In genomic region chr20:34876161-34877001, GRCh38 we compare ENCODE assay signal across 8 cellular contexts. TPM values are rescaled to one million over a fixed set of nuclear protein-coding genes. Genes with fewer than 3 reads are reported as not detected.
DNase-seq lines count a peak whose midpoint lies in the region; ATAC-seq and TF ChIP-seq lines count a peak whose summit lies in the region.

TSS of gene ACSS2 (plus strand) at chr20:34876612. CDS start at chr20:34876646, 34 bp downstream.

- TF ChIP-seq POLR2A in IMR-90 (IDR thresholded peaks at IDR 0.05; ENCODE audit: low read depth, low read length), result peak; percentile 65; the same call in 1 of the 2 replicates

- DNase-seq in COR-L47 (lab: John Stamatoyannopoulos, UW), result peak; percentile 92
- peak; percentile 97 for DNase-seq in IMR-90
- DNase-seq in OCI-M2 (lab: John Stamatoyannopoulos, UW; ENCODE audit: unreplicated experiment), result peak; percentile 93
- peak; percentile 94 for DNase-seq in activated T-cell treated with anti-CD3 and anti-CD28 coated beads for 48 hours (ENCODE audit: low read depth)
- DNase-seq in epithelial cell of prostate (ENCODE audit: low read depth, low spot score), result peak; percentile 92
- peak; percentile 99 to 100 (median 99) for DNase-seq in mucosa of descending colon
- DNase-seq in stimulated activated CD8-positive, alpha-beta memory T cell treated with anti-CD3 and anti-CD28 coated beads, Interleukin-4, amount 100 ng/mL, for 1 hour (ENCODE audit: low read depth in 2 of 2, low spot score in 1 of 2), result peak; percentile 91 to 94

- BruUV-seq in IMR-90 (replicated peaks; lab: Mats Ljungman, UMichigan), result no TSS peak

- no peak for TF ChIP-seq CTCF in IMR-90 (conservative IDR thresholded peaks at IDR 0.05; ENCODE audit: low read depth, low read length)
- no peak for TF ChIP-seq CTCF in mucosa of descending colon (IDR thresholded peaks at IDR 0.05)

- H3K9ac ChIP-seq in IMR-90 (ENCODE audit: low read depth, low read length), result peak within 1 kb of the TSS; percentile 64

- H3K4me1 ChIP-seq in IMR-90 (ENCODE audit: control insufficient read depth, insufficient read depth, low read length) (peaks cover 14% of the 10 kb centered on the region), mucosa of descending colon (ENCODE audit: low read depth) (peaks cover 37% of the 10 kb centered on the region)

- peak within 1 kb of the TSS; percentile 29; the same call in 1 of the 2 replicates for H2BK20ac ChIP-seq in IMR-90 (ENCODE audit: low read depth, low read length)

- peak within 1 kb of the TSS; percentile 93 for H2AFZ ChIP-seq in IMR-90 (replicated peaks; ENCODE audit: low read length, poor library complexity)

- H3K14ac ChIP-seq in IMR-90 (replicated peaks; ENCODE audit: low read depth, low read length), result peak within 1 kb of the TSS; percentile 92

- H3K9me3 ChIP-seq in IMR-90 (ENCODE audit: control insufficient read depth, insufficient read depth, low read length), result no peaks in the 10 kb centered on the region
- no peaks in the 10 kb centered on the region for H3K9me3 ChIP-seq in mucosa of descending colon

- dilution Hi-C loops in IMR-90 (cut with HindIII; ENCODE audit: low sequenced_read_pairs, unreplicated experiment), result no loop called here

- 0% methylated on average over 29 of the region's 61 CpGs; no CpG with 5 or more reads in 1 of the 2 experiments for WGBS in IMR-90 (ENCODE audit: extremely low coverage in 2 of 2, insufficient read length in 1 of 2), 2 experiments

- H4K20me1 ChIP-seq in IMR-90 (ENCODE audit: insufficient read depth, low read length), result peaks cover 3% of the 10 kb centered on the region; the same call in 1 of the 2 replicates

- in situ Hi-C loops in IMR-90 (cut with MboI; ENCODE audit: low sequenced_read_pairs), result no loop called here

- peak within 1 kb of the TSS; percentile 43 for H3K18ac ChIP-seq in IMR-90 (ENCODE audit: low read depth, low read length)

- peak within 1 kb of the TSS; percentile 50 for H2AK5ac ChIP-seq in IMR-90 (ENCODE audit: low read depth, low read length)

- H3K27ac ChIP-seq in IMR-90 (ENCODE audit: insufficient read depth, low read length) (peak within 1 kb of the TSS; percentile 30), epithelial cell of prostate (peak within 1 kb of the TSS; percentile 66)

- H3K4me2 ChIP-seq in IMR-90 (ENCODE audit: low read depth, low read length), result peak within 1 kb of the TSS; percentile 99

- H3K4me3 ChIP-seq in IMR-90 (ENCODE audit: insufficient read depth, low read depth, low read length), result peak within 1 kb of the TSS; percentile 67
- H3K4me3 ChIP-seq in mucosa of descending colon, result peak within 1 kb of the TSS; percentile 61

- peak within 1 kb of the TSS; percentile 86; the same call in 1 of the 2 replicates for H3K23ac ChIP-seq in IMR-90 (ENCODE audit: low read depth, low read length)

- peak within 1 kb of the TSS; percentile 8 for H4K5ac ChIP-seq in IMR-90 (ENCODE audit: low read depth, low read length)

- POLR2A ChIA-PET in IMR-90 (lab: Charles Lee; ENCODE audit: unreplicated experiment), result interaction anchor here (0.6 kb wide), 2 partner anchors 37 to 61 kb away, joined by 8 read pairs; no protein-coding TSS in a partner anchor

- H4K8ac ChIP-seq in IMR-90 (ENCODE audit: low read depth in 2 of 2, low read length in 2 of 2), result peak within 1 kb of the TSS; percentile 55 to 84

- H3K56ac ChIP-seq in IMR-90 (ENCODE audit: extremely low read depth, insufficient read depth, low read length), result peak within 1 kb of the TSS; percentile 49; the same call in 1 of the 2 replicates

- H3K27me3 ChIP-seq in IMR-90 (ENCODE audit: control insufficient read depth, insufficient read depth, low read length), result no peaks in the 10 kb centered on the region

- H2AK9ac ChIP-seq in IMR-90 (replicated peaks; ENCODE audit: low read depth, low read length, poor library complexity), result peak within 1 kb of the TSS; percentile 95

- peak within 1 kb of the TSS; percentile 44 for H4K91ac ChIP-seq in IMR-90 (ENCODE audit: insufficient read depth, low read depth, low read length)

- peak; percentile 65 for ATAC-seq in GM21447 (IDR thresholded peaks at IDR 0.05; ENCODE audit: unreplicated experiment)
- ATAC-seq in IMR-90 (ENCODE audit: low read depth), result peak; percentile 88
- ATAC-seq in mucosa of descending colon, result peak; percentile 81

- H2BK5ac ChIP-seq in IMR-90 (ENCODE audit: low read depth, low read length, poor library complexity, severe bottlenecking), result peak within 1 kb of the TSS; percentile 33

- peaks cover 12 to 44% of the 10 kb centered on the region in 2 experiments for H3K79me1 ChIP-seq in IMR-90 (ENCODE audit: low read depth in 1 of 2, low read length in 2 of 2)

- intact Hi-C loops in IMR-90 (cut with micrococcal nuclease) (loop anchor here (1.0 to 10.0 kb wide), 3 partner anchors 72 to 398 kb away; partner anchors contain the start of gene MMP24OS), mucosa of descending colon (cut with DNase I, micrococcal nuclease) (no loop called here)

- H3K9me1 ChIP-seq in IMR-90 (ENCODE audit: insufficient read depth, low read length), result peaks cover 22% of the 10 kb centered on the region

- H3K36me3 ChIP-seq in IMR-90 (ENCODE audit: control insufficient read depth, insufficient read depth, low read length), result no peaks in the 10 kb centered on the region
- H3K36me3 ChIP-seq in mucosa of descending colon (ENCODE audit: low read depth), result no peaks in the 10 kb centered on the region

- TF ChIP-seq RAD21 in IMR-90 (IDR thresholded peaks at IDR 0.05; ENCODE audit: low read length), result no peak

- H3K4ac ChIP-seq in IMR-90 (ENCODE audit: low read depth, low read length), result peak within 1 kb of the TSS; percentile 75

- CTCF ChIA-PET in IMR-90 (lab: Yijun Ruan, JAX), result interaction anchor here (1.2 to 2.9 kb wide), 3 partner anchors 10 to 75 kb away, joined by 4 to 19 read pairs (median 5); no protein-coding TSS in a partner anchor

- peak within 1 kb of the TSS; percentile 44 for H2BK120ac ChIP-seq in IMR-90 (ENCODE audit: low read depth, low read length)

- H2BK15ac ChIP-seq in IMR-90 (ENCODE audit: low read depth, low read length), result peak within 1 kb of the TSS; percentile 30; the same call in 1 of the 3 replicates

TF ChIP-seq in IMR-90, 13 proteins besides CTCF, POLR2A, EP300 and RAD21:
- TF ChIP-seq MXI1 (IDR thresholded peaks at IDR 0.05; ENCODE audit: borderline replicate concordance, low read depth, low read length) (no peak; the same call in 1 of the 2 replicates), MAFK (IDR thresholded peaks at IDR 0.05; ENCODE audit: low read depth, low read length) (no peak), CHD1 (IDR thresholded peaks at IDR 0.05; ENCODE audit: low read depth, low read length) (no peak), MAZ (IDR thresholded peaks at IDR 0.05; ENCODE audit: borderline replicate concordance, low read depth, low read length) (peak; percentile 65; the same call in 1 of the 2 replicates), ELK1 (IDR thresholded peaks at IDR 0.05; ENCODE audit: borderline replicate concordance, low read depth, low read length) (no peak)

RNA-seq across cellular contexts. Expression of gene ACSS2, which starts in this region (rescaled TPM):
- total RNA-seq in IMR-90 (2012; rRNA removed) (38.9 and 46.4 TPM in 2 replicates), mucosa of descending colon (100 to 1,000 TPM; 191 to 479 (median 302) TPM)
- 26.9 and 27.1 TPM in 2 replicates for polyA plus RNA-seq in IMR-90 (2012; rRNA removed)
- 20.5 and 21.4 TPM in 2 replicates for polyA plus RNA-seq in IMR-90 (2012; cell fraction: cytosol; rRNA removed)
- 67.9 and 79.4 TPM in 2 replicates for polyA plus RNA-seq in IMR-90 (2012; cell fraction: nucleus; rRNA removed; ENCODE audit: low replicate concordance)

Comparison
In these comparisons a context has a peak if more than half of its experiments do, and no peak if none do; other contexts are left out.
1. Peak in every context shown above with its lines: DNase-seq, ATAC-seq, H3K4me3 ChIP-seq and H3K27ac ChIP-seq.